10 cellular contexts compared by ENCODE assay signal in the genomic region with DNA sequence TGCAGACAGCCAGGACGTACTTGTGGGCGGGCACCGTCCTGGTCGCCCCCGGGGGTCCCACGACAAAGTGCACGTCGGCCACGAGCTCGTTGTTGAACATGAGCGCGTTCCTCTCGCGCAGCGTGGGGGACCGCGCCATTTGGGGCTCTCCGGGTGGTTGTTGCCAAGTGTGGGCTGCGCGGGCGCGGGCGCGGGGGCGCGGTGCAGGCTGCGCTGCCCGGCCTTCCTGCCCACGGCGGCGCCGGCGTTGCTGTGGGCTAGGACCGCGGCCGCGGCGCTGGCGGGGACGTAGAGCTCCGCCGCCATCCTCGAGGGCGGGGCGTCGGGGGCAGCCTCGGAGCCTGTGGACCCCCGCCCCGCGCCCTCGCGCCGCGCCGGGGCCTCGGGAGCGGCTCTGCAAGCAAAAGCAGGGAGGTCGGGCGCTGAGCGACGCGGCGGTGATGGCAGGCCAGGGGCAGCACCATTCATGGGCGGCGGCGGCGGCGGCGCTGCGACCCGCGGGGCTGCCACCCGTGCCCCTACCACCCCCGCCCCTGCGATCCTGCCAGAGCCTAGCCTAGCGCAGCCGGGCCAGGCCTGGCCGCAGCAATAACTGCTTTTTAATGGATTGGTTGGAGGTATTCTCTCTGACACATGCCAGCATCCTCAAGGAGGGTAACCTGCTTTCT. TPM values are rescaled to one million over a fixed set of nuclear protein-coding genes. Genes with fewer than 3 reads are reported as not detected.
DNase-seq lines count a peak whose midpoint lies in the region; ATAC-seq and TF ChIP-seq lines count a peak whose summit lies in the region.
"Had no signal": no experiment of that assay in that cellular context is flagged by ENCODE, and none has a peak within 500 bp of the region (broad histone marks: within the 10 kb centered on the region; RNA-seq: fewer than 3 reads in every experiment).

No MANE protein-coding gene starts in this region.

- no TSS peak for BruUV-seq in MCF 10A (replicated peaks; lab: Mats Ljungman, UMichigan)

- no peak overlapping the region for H3K9ac ChIP-seq in neural progenitor cell

- no peaks in the 10 kb centered on the region for H3K36me3 Mint-ChIP-seq in MCF 10A (ENCODE audit: insufficient read depth, unreplicated experiment)
- H3K36me3 Mint-ChIP-seq in neural progenitor cell, result no peaks in the 10 kb centered on the region

- H3K4me3 ChIP-seq in breast epithelium (peak overlapping the region; percentile 31 to 69 (median 47)), gastroesophageal sphincter (peak overlapping the region; percentile 21 to 53), neural progenitor cell (peak overlapping the region; percentile 52), aorta (ENCODE audit: low read length in 2 of 2) (peak overlapping the region; percentile 23 to 56)

- TF ChIP-seq EP300 in gastroesophageal sphincter (IDR thresholded peaks at IDR 0.05), result no peak

- no peaks in the 10 kb centered on the region for H4K20me1 ChIP-seq in neural progenitor cell (ENCODE audit: low read depth)

- DNase-seq in breast epithelium (ENCODE audit: low spot score in 2 of 2) (no peak), MCF 10A (ENCODE audit: unreplicated experiment) (no peak), neural progenitor cell (ENCODE audit: low spot score) (peak; percentile 67), aorta (peak in 1 of 2 donors; percentile 80)
- no peak for DNase-seq in activated CD4-positive, alpha-beta T cell treated with anti-CD3 and anti-CD28 coated beads, Interleukin-2, amount 50 U/mL, for 48 hours
- no peak for DNase-seq in activated CD8-positive, alpha-beta memory T cell treated with anti-CD3 and anti-CD28 coated beads for 24 hours
- DNase-seq: activated CD4-positive, alpha-beta T cell treated with anti-CD3 and anti-CD28 coated beads for 4 hours; PC-3 had no signal

- 18 to 22% methylated on average over 7 to 11 of the region's 78 CpGs for WGBS in gastroesophageal sphincter (ENCODE audit: low coverage in 1 of 2), 2 donors
- WGBS in aorta, 2 donors, result 5% methylated on average over 72 to 78 of the region's 78 CpGs

- H3K27ac ChIP-seq in breast epithelium (no peak overlapping the region), gastroesophageal sphincter (no peak overlapping the region), neural progenitor cell (no peak overlapping the region), aorta (ENCODE audit: low read depth in 1 of 2, low read length in 2 of 2) (no peak overlapping the region)

- peak overlapping the region; percentile 86 for H2AFZ ChIP-seq in neural progenitor cell (replicated peaks)

- H3K79me2 ChIP-seq in neural progenitor cell (ENCODE audit: low read depth), result no peaks in the 10 kb centered on the region

- H3K27ac Mint-ChIP-seq in MCF 10A (ENCODE audit: low read depth, unreplicated experiment) (no peak overlapping the region), neural progenitor cell (no peak overlapping the region)

- intact Hi-C loops in breast epithelium (cut with DNase I; ENCODE audit: low total_unique reads) (no loop called here), MCF 10A (cut with micrococcal nuclease) (no loop called here), aorta (cut with DNase I) (no loop called here)

- H3K9me3 ChIP-seq in breast epithelium, result no peaks in the 10 kb centered on the region
- H3K9me3 ChIP-seq in gastroesophageal sphincter, result no peaks in the 10 kb centered on the region
- H3K9me3 ChIP-seq in neural progenitor cell (ENCODE audit: low read depth), result no peaks in the 10 kb centered on the region
- no peaks in the 10 kb centered on the region for H3K9me3 ChIP-seq in aorta (ENCODE audit: control insufficient read depth, low read length)

- TF ChIP-seq POLR2A in breast epithelium (IDR thresholded peaks at IDR 0.05) (no peak), gastroesophageal sphincter (IDR thresholded peaks at IDR 0.05) (no peak)

- H3K4me2 ChIP-seq in neural progenitor cell, result peak overlapping the region; percentile 82

- no peaks in the 10 kb centered on the region for H3K9me3 Mint-ChIP-seq in MCF 10A (ENCODE audit: unreplicated experiment)
- peaks cover 8% of the 10 kb centered on the region for H3K9me3 Mint-ChIP-seq in neural progenitor cell

- no peaks in the 10 kb centered on the region for H3K36me3 ChIP-seq in breast epithelium
- no peaks in the 10 kb centered on the region for H3K36me3 ChIP-seq in gastroesophageal sphincter
- no peaks in the 10 kb centered on the region for H3K36me3 ChIP-seq in neural progenitor cell
- no peaks in the 10 kb centered on the region for H3K36me3 ChIP-seq in aorta (ENCODE audit: control insufficient read depth in 1 of 2, insufficient read depth in 2 of 2, low read length in 1 of 2)

- peaks cover 24% of the 10 kb centered on the region for H3K27me3 Mint-ChIP-seq in MCF 10A (ENCODE audit: insufficient read depth, unreplicated experiment)
- H3K27me3 Mint-ChIP-seq in neural progenitor cell (ENCODE audit: insufficient read depth, low read depth), result peaks cover 39% of the 10 kb centered on the region

- H3K4me1 ChIP-seq in breast epithelium (no peaks in the 10 kb centered on the region), gastroesophageal sphincter (peaks cover 0 to 12% (median 3%) of the 10 kb centered on the region in 3 donors), neural progenitor cell (no peaks in the 10 kb centered on the region), aorta (ENCODE audit: control insufficient read depth in 1 of 2, insufficient read depth in 2 of 2, low read length in 2 of 2) (no peaks in the 10 kb centered on the region)

- H3K4me3 Mint-ChIP-seq in MCF 10A (ENCODE audit: unreplicated experiment) (no peak overlapping the region), neural progenitor cell (peak overlapping the region; percentile 64)

- CTCF ChIA-PET in MCF 10A (lab: Yijun Ruan, JAX), result no interaction called here

- peak; percentile 25 for ATAC-seq in gastroesophageal sphincter
- peak; percentile 52 for ATAC-seq in aorta (ENCODE audit: low FRiP score)
- ATAC-seq in GM18519 (IDR thresholded peaks at IDR 0.05; ENCODE audit: low FRiP score, unreplicated experiment), result no peak
- ATAC-seq: PC-3 had no signal

- no peak for TF ChIP-seq CTCF in breast epithelium (IDR thresholded peaks at IDR 0.05)
- no peak for TF ChIP-seq CTCF in MCF 10A (IDR thresholded peaks at IDR 0.05; ENCODE audit: unreplicated experiment)
- TF ChIP-seq CTCF in gastroesophageal sphincter (IDR thresholded peaks at IDR 0.05), result no peak
- TF ChIP-seq CTCF in neural progenitor cell (IDR thresholded peaks at IDR 0.05), result no peak

- peaks cover 0 to 7% of the 10 kb centered on the region in 2 donors for H3K27me3 ChIP-seq in breast epithelium
- H3K27me3 ChIP-seq in gastroesophageal sphincter, result peaks cover 33% of the 10 kb centered on the region
- H3K27me3 ChIP-seq in neural progenitor cell, result peaks cover 53% of the 10 kb centered on the region
- H3K27me3 ChIP-seq in aorta (ENCODE audit: control insufficient read depth in 1 of 2, insufficient read depth in 2 of 2, low read length in 1 of 2), result no peaks in the 10 kb centered on the region

- H3K4me1 Mint-ChIP-seq in MCF 10A (ENCODE audit: insufficient read depth, unreplicated experiment) (peaks cover 8% of the 10 kb centered on the region), neural progenitor cell (peaks cover 8% of the 10 kb centered on the region)

- no peaks in the 10 kb centered on the region for H3F3A ChIP-seq in neural progenitor cell (ENCODE audit: low read depth)

- POLR2A ChIA-PET in MCF 10A (lab: Yijun Ruan, JAX), result interaction anchor here (1.3 kb wide), 1 partner anchor 28 kb away, joined by 3 read pairs; no protein-coding TSS in a partner anchor

RNA-seq across cellular contexts. Expression of a gene that starts 10.4 kb away (rescaled TPM):
- total RNA-seq in breast epithelium, result under 1 TPM in 1 of 3 donors, not detected in 2; under 0.01 TPM
- not detected in 2 replicates for total RNA-seq in MCF 10A (2022)
- total RNA-seq in gastroesophageal sphincter, result not detected
- not detected in 2 replicates for total RNA-seq in neural progenitor cell (ENCODE audit: low replicate concordance)
- total RNA-seq in aorta, result under 1 TPM; 0.06 to 0.15 TPM
- polyA plus RNA-seq in aorta, result under 1 TPM; 0.08 to 0.13 TPM
- total RNA-seq: PC-3 had no signal

RNA-seq across cellular contexts. Expression of a gene that starts 34.7 kb away (rescaled TPM):
- 10 to 100 TPM; 26.9 to 45.3 (median 44.2) TPM for total RNA-seq in breast epithelium
- total RNA-seq in MCF 10A (2022), result 7.9 and 8.6 TPM in 2 replicates
- total RNA-seq in gastroesophageal sphincter, result 10 to 100 TPM; 20.3 to 44.4 (median 23.5) TPM
- total RNA-seq in neural progenitor cell (ENCODE audit: low replicate concordance), result 10.2 and 12.6 TPM in 2 replicates
- 10 to 100 TPM; 26.0 to 35.4 TPM for total RNA-seq in aorta
- polyA plus RNA-seq in aorta, result 10 to 100 TPM; 31.2 to 36.6 TPM

RNA-seq across cellular contexts. Expression of a gene that starts 56.9 kb away (rescaled TPM):
- total RNA-seq in breast epithelium, result 100 to 1,000 TPM; 126 to 163 (median 134) TPM
- total RNA-seq in MCF 10A (2022), result 103 and 115 TPM in 2 replicates
- 100 to 1,000 TPM; 136 to 246 (median 207) TPM for total RNA-seq in gastroesophageal sphincter
- total RNA-seq in neural progenitor cell (ENCODE audit: low replicate concordance), result 258 and 365 TPM in 2 replicates
- total RNA-seq in aorta, result 10 to 100 TPM; 93.5 to 94.7 TPM
- 100 to 1,000 TPM in 1 of 2 donors, 10 to 100 TPM in 1; 75.3 to 141 TPM for polyA plus RNA-seq in aorta
